1 cellular context compared by ENCODE assay signal in genomic region chr2:8004250-8004681, GRCh38.
TF ChIP-seq lines count a peak whose summit lies in the region.

No MANE protein-coding gene starts in this region.

TF ChIP-seq in K562, 482 proteins besides CTCF, POLR2A, EP300 and RAD21 (continued from another document and continues in another):
- TF ChIP-seq GTF3C2 (IDR thresholded peaks at IDR 0.05; ENCODE audit: borderline replicate concordance, extremely low read depth, insufficient read length) (no peak), TFE3 (CRISPR knock-in tag; IDR thresholded peaks at IDR 0.05) (no peak), ARHGAP35 (IDR thresholded peaks at IDR 0.05; ENCODE audit: partially characterized antibody) (no peak), PATZ1 (CRISPR knock-in tag; IDR thresholded peaks at IDR 0.05; ENCODE audit: borderline replicate concordance) (no peak), HNRNPL (IDR thresholded peaks at IDR 0.05; ENCODE audit: low read depth, low read length) (no peak), BCL6 (CRISPR knock-in tag; IDR thresholded peaks at IDR 0.05) (no peak), ZKSCAN1 (IDR thresholded peaks at IDR 0.05; ENCODE audit: low read depth, low read length) (no peak), NFYB (IDR thresholded peaks at IDR 0.05; ENCODE audit: extremely low read depth, insufficient read length) (no peak), TBL1XR1 (IDR thresholded peaks at IDR 0.05; ENCODE audit: low read length in 2 of 2) (peak in 1 of 2 experiments; percentile 98; a peak in 3 of 4 replicates), ATF1 (CRISPR knock-in tag; IDR thresholded peaks at IDR 0.05) (peak; percentile 64), ATF1 (tag; IDR thresholded peaks at IDR 0.05) (peak; percentile 99), POLR2G (IDR thresholded peaks at IDR 0.05; ENCODE audit: low read depth, low read length) (no peak), MTA2 (IDR thresholded peaks at IDR 0.05; ENCODE audit: low read depth) (peak; percentile 84), ZNF398 (CRISPR knock-in tag; IDR thresholded peaks at IDR 0.05) (no peak), ZNF263 (CRISPR knock-in tag; IDR thresholded peaks at IDR 0.05; ENCODE audit: borderline replicate concordance) (no peak), MEF2D (tag; conservative IDR thresholded peaks at IDR 0.05; ENCODE audit: low read depth) (peak; percentile 98), ZNF609 (CRISPR knock-in tag; IDR thresholded peaks at IDR 0.05; ENCODE audit: borderline replicate concordance) (no peak), RAD51 (IDR thresholded peaks at IDR 0.05; ENCODE audit: borderline replicate concordance, low read depth) (no peak), LCOR (CRISPR knock-in tag; IDR thresholded peaks at IDR 0.05) (no peak), TEAD4 (IDR thresholded peaks at IDR 0.05; ENCODE audit: low read length) (peak; percentile 95), TEAD4 (CRISPR knock-in tag; IDR thresholded peaks at IDR 0.05; ENCODE audit: borderline replicate concordance) (no peak), NR2C1 (IDR thresholded peaks at IDR 0.05) (no peak), NR2C1 (tag; IDR thresholded peaks at IDR 0.05) (no peak; the same call in 1 of the 2 replicates), ARID1B (IDR thresholded peaks at IDR 0.05) (peak; percentile 96), PURB (CRISPR knock-in tag; IDR thresholded peaks at IDR 0.05; ENCODE audit: low read depth) (no peak), HDAC6 (IDR thresholded peaks at IDR 0.05; ENCODE audit: low read depth, low read length) (no peak), THRA (IDR thresholded peaks at IDR 0.05) (no peak), HNRNPLL (IDR thresholded peaks at IDR 0.05; ENCODE audit: low read depth, low read length, poor library complexity, severe bottlenecking) (no peak), HNRNPK (IDR thresholded peaks at IDR 0.05; ENCODE audit: low read depth, low read length, poor library complexity, severe bottlenecking) (no peak), ZNF592 (IDR thresholded peaks at IDR 0.05) (0 out of 2 replicates have a peak, but pooled peaks have one; percentile 33), ERF (CRISPR knock-in tag; IDR thresholded peaks at IDR 0.05) (no peak), HDGF (IDR thresholded peaks at IDR 0.05) (no peak), FOS (IDR thresholded peaks at IDR 0.05; ENCODE audit: extremely low read depth, insufficient read length) (peak; percentile 25), ZNF253 (CRISPR knock-in tag; conservative IDR thresholded peaks at IDR 0.05) (no peak), RBM34 (IDR thresholded peaks at IDR 0.05; ENCODE audit: borderline replicate concordance, insufficient read depth, low read length) (no peak), NFIX (CRISPR knock-in tag; IDR thresholded peaks at IDR 0.05; ENCODE audit: low read depth) (0 out of 2 replicates have a peak, but pooled peaks have one; percentile 41), EWSR1 (IDR thresholded peaks at IDR 0.05; ENCODE audit: borderline replicate concordance, low read depth, partially characterized antibody) (no peak), RBM14 (IDR thresholded peaks at IDR 0.05; ENCODE audit: borderline replicate concordance, insufficient read depth, low read depth, low read length) (no peak), KDM5B (IDR thresholded peaks at IDR 0.05; ENCODE audit: insufficient replicate concordance, low read depth, low read length) (no peak), EGR1 (conservative IDR thresholded peaks at IDR 0.05) (no peak), SNAPC5 (CRISPR knock-in tag; IDR thresholded peaks at IDR 0.05) (no peak), NR4A1 (CRISPR knock-in tag; IDR thresholded peaks at IDR 0.05) (no peak), NR4A1 (tag; IDR thresholded peaks at IDR 0.05) (no peak)
